In genomic region chr4:40311811-40312346, GRCh38 we compare ENCODE assay signal across 1 cellular context.
A peak's percentile ranks its signal among the peaks of the same experiment; 100 is the strongest.
TF ChIP-seq lines count a peak whose summit lies in the region.

No MANE protein-coding gene starts in this region.

TF ChIP-seq in GM12878, 131 proteins besides CTCF, POLR2A, EP300 and RAD21 (continued from another document):
- TF ChIP-seq IKZF1 (conservative IDR thresholded peaks at IDR 0.05) (0 out of 2 replicates have a peak, but pooled peaks have one; percentile 13), RUNX3 (IDR thresholded peaks at IDR 0.05; ENCODE audit: low read length) (peak; percentile 37; the same call in 1 of the 2 replicates), E4F1 (IDR thresholded peaks at IDR 0.05; ENCODE audit: borderline replicate concordance, partially characterized antibody) (no peak), PKNOX1 (IDR thresholded peaks at IDR 0.05) (peak; percentile 55; the same call in 1 of the 2 replicates), BMI1 (IDR thresholded peaks at IDR 0.05; ENCODE audit: borderline replicate concordance) (peak; percentile 68; the same call in 1 of the 2 replicates)
TF ChIP-seq in GM12878: peak in this region for 5.
